8 cellular contexts compared by ENCODE assay signal in the genomic region with DNA sequence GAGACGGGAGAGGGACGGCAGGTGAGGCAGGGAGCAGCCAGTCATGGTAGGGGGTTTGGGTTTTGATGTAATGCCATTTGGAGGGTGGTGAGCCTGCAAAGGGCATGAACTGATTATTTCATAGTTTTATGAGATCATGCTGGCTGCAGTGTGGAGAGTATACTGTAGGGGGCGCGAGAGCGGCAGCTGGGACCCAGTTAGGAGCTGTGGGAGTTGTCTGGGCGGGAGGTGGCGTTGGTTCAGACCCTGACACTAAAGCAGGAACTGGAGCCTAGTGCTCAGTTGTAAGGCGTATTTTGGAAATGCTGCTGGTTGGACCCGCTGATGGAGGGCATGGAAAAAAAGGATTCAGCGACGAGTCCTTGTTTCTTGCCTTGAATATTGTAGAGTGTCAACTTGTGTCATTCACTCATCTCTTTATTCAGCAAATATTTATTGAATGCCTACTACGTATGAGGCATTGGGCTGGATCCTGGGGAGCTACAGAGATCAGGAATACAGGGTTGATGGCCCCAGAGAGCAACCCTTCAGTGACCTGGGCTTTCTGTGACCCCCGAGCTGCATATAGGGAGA. TPM values are rescaled to one million over a fixed set of nuclear protein-coding genes. Genes with fewer than 3 reads are reported as not detected.
DNase-seq lines count a peak whose midpoint lies in the region; ATAC-seq and TF ChIP-seq lines count a peak whose summit lies in the region.

No MANE protein-coding gene starts in this region.

- peak; percentile 68 for ATAC-seq in HG02763 (IDR thresholded peaks at IDR 0.05; ENCODE audit: unreplicated experiment)
- ATAC-seq in activated CD8-positive, alpha-beta T cell treated with anti-CD3 and anti-CD28 coated beads, Interleukin-2, amount 10 ng/mL, durations not matched to agents 7 days and 5 days, result peak; percentile 95
- ATAC-seq in HG03439 (IDR thresholded peaks at IDR 0.05; ENCODE audit: unreplicated experiment), result no peak

- DNase-seq in GM12864 (ENCODE audit: low read depth) (peak; percentile 42), NCI-H82 (lab: John Stamatoyannopoulos, UW) (peak; percentile 72), mesenteric fat pad (ENCODE audit: low spot score) (peak; percentile 92)
- DNase-seq in activated CD8-positive, alpha-beta T cell treated with anti-CD3 and anti-CD28 coated beads, Interleukin-2, amount 10 ng/mL, durations not matched to agents 7 days and 5 days, result peak; percentile 95
- DNase-seq in effector CD8-positive, alpha-beta T cell (lab: John Stamatoyannopoulos, UW), result peak; percentile 77
- peak; percentile 74 for DNase-seq in stimulated activated CD8-positive, alpha-beta memory T cell treated with anti-CD3 and anti-CD28 coated beads, Interleukin-4, amount 100 ng/mL, for 24 hours (ENCODE audit: low read depth)

- CTCF ChIA-PET in activated CD8-positive, alpha-beta T cell treated with anti-CD3 and anti-CD28 coated beads, Interleukin-2, amount 10 ng/mL, durations not matched to agents 7 days and 5 days (lab: Charles Lee), result interaction anchor here (0.6 to 9.9 kb wide), 45 partner anchors 10 to 283 kb away, joined by 3 to 136 read pairs (median 7); a partner anchor contains a TSS

- POLR2A ChIA-PET in activated CD8-positive, alpha-beta T cell treated with anti-CD3 and anti-CD28 coated beads, Interleukin-2, amount 10 ng/mL, durations not matched to agents 7 days and 5 days (lab: Charles Lee), result interaction anchor here (0.9 to 4.0 kb wide), 13 partner anchors 11 to 279 kb away, joined by 3 to 20 read pairs (median 4); a partner anchor contains a TSS

- peak overlapping the region; percentile 73 for H3K27ac Mint-ChIP-seq in activated CD8-positive, alpha-beta T cell treated with anti-CD3 and anti-CD28 coated beads, Interleukin-2, amount 10 ng/mL, durations not matched to agents 7 days and 5 days

- no peaks in the 10 kb centered on the region for H3K9me3 Mint-ChIP-seq in activated CD8-positive, alpha-beta T cell treated with anti-CD3 and anti-CD28 coated beads, Interleukin-2, amount 10 ng/mL, durations not matched to agents 7 days and 5 days (ENCODE audit: insufficient read depth)

- peak; percentile 96 for TF ChIP-seq CTCF in GM12864 (IDR thresholded peaks at IDR 0.05; ENCODE audit: low read depth, low read length, missing control alignments)

- H3K4me3 ChIP-seq in GM12864 (ENCODE audit: low read depth, low read length), result no peak overlapping the region

- H3K27me3 Mint-ChIP-seq in activated CD8-positive, alpha-beta T cell treated with anti-CD3 and anti-CD28 coated beads, Interleukin-2, amount 10 ng/mL, durations not matched to agents 7 days and 5 days (ENCODE audit: low read depth), result peaks cover 8% of the 10 kb centered on the region

- H3K36me3 Mint-ChIP-seq in activated CD8-positive, alpha-beta T cell treated with anti-CD3 and anti-CD28 coated beads, Interleukin-2, amount 10 ng/mL, durations not matched to agents 7 days and 5 days (ENCODE audit: low read depth), result no peaks in the 10 kb centered on the region

- no peak overlapping the region for H3K4me3 Mint-ChIP-seq in activated CD8-positive, alpha-beta T cell treated with anti-CD3 and anti-CD28 coated beads, Interleukin-2, amount 10 ng/mL, durations not matched to agents 7 days and 5 days

- H3K4me1 Mint-ChIP-seq in activated CD8-positive, alpha-beta T cell treated with anti-CD3 and anti-CD28 coated beads, Interleukin-2, amount 10 ng/mL, durations not matched to agents 7 days and 5 days (ENCODE audit: low read depth), result peaks cover 37% of the 10 kb centered on the region

RNA-seq across cellular contexts. Expression of a gene that starts 23.7 kb away (rescaled TPM):
- total RNA-seq in activated CD8-positive, alpha-beta T cell treated with anti-CD3 and anti-CD28 coated beads, Interleukin-2, amount 10 ng/mL, durations not matched to agents 7 days and 5 days, result 10 to 100 TPM; 14.7 to 15.0 TPM
- total RNA-seq in mesenteric fat pad, result 3.5 TPM

Comparison
In these comparisons a context has a peak if more than half of its experiments do, and no peak if none do; other contexts are left out.
1. DNase-seq: peak in every context shown above with its lines; median percentile 95 in activated CD8-positive, alpha-beta T cell treated with anti-CD3 and anti-CD28 coated beads, Interleukin-2, amount 10 ng/mL, durations not matched to agents 7 days and 5 days; 92 in mesenteric fat pad; 77 in effector CD8-positive, alpha-beta T cell; 74 in stimulated activated CD8-positive, alpha-beta memory T cell treated with anti-CD3 and anti-CD28 coated beads, Interleukin-4, amount 100 ng/mL, for 24 hours; 72 in NCI-H82; 42 in GM12864.